ENCODE assay signal across 8 cellular contexts in genomic region chr10:75402486-75403143, GRCh38. TPM values are rescaled to one million over a fixed set of nuclear protein-coding genes. Genes with fewer than 3 reads are reported as not detected.
DNase-seq lines count a peak whose midpoint lies in the region; ATAC-seq and TF ChIP-seq lines count a peak whose summit lies in the region.

No MANE protein-coding gene starts in this region.

- H3K4me3 ChIP-seq in GM12865 (ENCODE audit: low read depth, low read length) (peak overlapping the region; percentile 66), adipocyte (ENCODE audit: low read length) (peak overlapping the region; percentile 95), iPS DF 6.9 (ENCODE audit: low read length) (peak overlapping the region; percentile 37; the same call in 1 of the 2 replicates), skeletal muscle satellite cell (ENCODE audit: low read length) (peak overlapping the region; percentile 95)

- peak overlapping the region; percentile 90 for H3K4me2 ChIP-seq in skeletal muscle satellite cell (ENCODE audit: low read length)

- peaks cover 11% of the 10 kb centered on the region for H3K36me3 ChIP-seq in adipocyte (ENCODE audit: control insufficient read depth, insufficient read depth, low read length, severe bottlenecking)
- H3K36me3 ChIP-seq in iPS DF 6.9 (ENCODE audit: control insufficient read depth, insufficient read depth, low read length), result no peaks in the 10 kb centered on the region
- H3K36me3 ChIP-seq in skeletal muscle satellite cell (ENCODE audit: insufficient read depth, low read length), result peaks cover 6% of the 10 kb centered on the region

- no peaks in the 10 kb centered on the region for H3K27me3 ChIP-seq in adipocyte (replicated peaks; ENCODE audit: control insufficient read depth, insufficient read depth, low read length)
- peaks cover 74% of the 10 kb centered on the region for H3K27me3 ChIP-seq in iPS DF 6.9 (ENCODE audit: control insufficient read depth, insufficient read depth, low read length)
- peaks cover 42% of the 10 kb centered on the region for H3K27me3 ChIP-seq in skeletal muscle satellite cell (ENCODE audit: control insufficient read depth, insufficient read depth, low read length)

- H3K27ac ChIP-seq in iPS DF 6.9 (ENCODE audit: low read length), result no peak overlapping the region

- TF ChIP-seq CTCF in GM12865 (IDR thresholded peaks at IDR 0.05; ENCODE audit: insufficient read depth, low read depth, low read length, missing control alignments), result no peak

- no CpG with 5 or more reads among the region's 42 CpGs for WGBS in iPS DF 6.9 (ENCODE audit: insufficient coverage, insufficient read length)

- DNase-seq in GM12865 (ENCODE audit: low read depth), result no peak
- DNase-seq in NCI-H1436 treated with DMSO at 0.1 percent for 48 hours (lab: John Stamatoyannopoulos, UW), result peak; percentile 86
- DNase-seq in adipocyte (ENCODE audit: low read depth), result peak; percentile 69
- no peak for DNase-seq in iPS DF 6.9 (ENCODE audit: low read depth, low spot score)
- DNase-seq in inferior parietal cortex (ENCODE audit: extremely low spot score), result no peak

- peak overlapping the region; percentile 100 for H3K9ac ChIP-seq in adipocyte (ENCODE audit: low read length)
- H3K9ac ChIP-seq in skeletal muscle satellite cell (ENCODE audit: low read depth, low read length), result peak overlapping the region; percentile 77

- H3K9me3 ChIP-seq in adipocyte (ENCODE audit: control insufficient read depth, low read length) (no peaks in the 10 kb centered on the region), iPS DF 6.9 (ENCODE audit: control insufficient read depth, insufficient read depth, low read length) (no peaks in the 10 kb centered on the region), skeletal muscle satellite cell (replicated peaks; ENCODE audit: low read length) (no peaks in the 10 kb centered on the region)

- ATAC-seq in HG02852 (IDR thresholded peaks at IDR 0.05; ENCODE audit: unreplicated experiment) (no peak), HG02973 (IDR thresholded peaks at IDR 0.05; ENCODE audit: unreplicated experiment) (no peak)

- H3K4me1 ChIP-seq in adipocyte (ENCODE audit: control insufficient read depth, insufficient read depth, low read length) (peaks cover 14% of the 10 kb centered on the region), iPS DF 6.9 (ENCODE audit: control insufficient read depth, insufficient read depth, low read length) (peaks cover 4% of the 10 kb centered on the region; the same call in 1 of the 2 replicates), skeletal muscle satellite cell (ENCODE audit: control insufficient read depth, insufficient read depth, low read length) (peaks cover 14% of the 10 kb centered on the region)

RNA-seq across cellular contexts. Expression of gene ZNF503, which starts 1.1 kb away (rescaled TPM):
- total RNA-seq in skeletal muscle satellite cell (2012; rRNA removed), result 11.7 and 25.8 TPM in 2 replicates

RNA-seq across cellular contexts. Expression of gene LRMDA, which starts 28.8 kb away (rescaled TPM):
- 2.2 and 3.8 TPM in 2 replicates for total RNA-seq in skeletal muscle satellite cell (2012; rRNA removed)

Comparison
In these comparisons a context has a peak if more than half of its experiments do, and no peak if none do; other contexts are left out.
1. DNase-seq: peak in NCI-H1436 treated with DMSO at 0.1 percent for 48 hours (single experiment) and adipocyte (single experiment); none in GM12865 (single experiment), iPS DF 6.9 (single experiment) and inferior parietal cortex (single experiment).
2. H3K4me3 ChIP-seq: peak in every context shown above with its lines; median percentile 95 in adipocyte; 95 in skeletal muscle satellite cell; 66 in GM12865; 37 in iPS DF 6.9.